Comparison of ENCODE assay signal across 8 cellular contexts in genomic region chr12:125183187-125184067, GRCh38. TPM values are rescaled to one million over a fixed set of nuclear protein-coding genes. Genes with fewer than 3 reads are reported as not detected.
A peak's percentile ranks its signal among the peaks of the same experiment; 100 is the strongest.
DNase-seq lines count a peak whose midpoint lies in the region; ATAC-seq, FAIRE-seq and TF ChIP-seq lines count a peak whose summit lies in the region.

No MANE protein-coding gene starts in this region.

- H3K4me1 ChIP-seq in HUES64 (ENCODE audit: insufficient read depth, low read length) (peaks cover 30% of the 10 kb centered on the region), thyroid gland (peaks cover 10 to 20% of the 10 kb centered on the region in 2 donors)

- intact Hi-C loops in activated T-helper 2 cell treated with anti-CD3 and anti-CD28 coated beads, Interferon-gamma antibody, Interleukin-2, Interleukin-4, amounts not matched to agents 10 μg/mL and 5 μg/mL and 100 μg/mL, durations not matched to agents 14 hours and 24 hours and 36 hours (cut with micrococcal nuclease) = loop anchor here (1.0 to 5.0 kb wide), 2 partner anchors 149 to 220 kb away; no protein-coding TSS in a partner anchor
- intact Hi-C loops in thyroid gland (cut with DNase I) = no loop called here

- H3K27me3 Mint-ChIP-seq in activated T-helper 2 cell treated with anti-CD3 and anti-CD28 coated beads, Interferon-gamma antibody, Interleukin-2, Interleukin-4, amounts not matched to agents 10 μg/mL and 5 μg/mL and 100 μg/mL, durations not matched to agents 14 hours and 24 hours and 36 hours (ENCODE audit: low read depth) = peaks cover 48% of the 10 kb centered on the region
- H3K27me3 Mint-ChIP-seq in osteocyte (ENCODE audit: unreplicated experiment) = peaks cover 37% of the 10 kb centered on the region

- H3K4me3 ChIP-seq in HUES64 (ENCODE audit: low read length) = peak overlapping the region; percentile 41
- no peak overlapping the region for H3K4me3 ChIP-seq in thyroid gland (replicated peaks in 1 of 3)

- no peaks in the 10 kb centered on the region for H3K36me3 Mint-ChIP-seq in activated T-helper 2 cell treated with anti-CD3 and anti-CD28 coated beads, Interferon-gamma antibody, Interleukin-2, Interleukin-4, amounts not matched to agents 10 μg/mL and 5 μg/mL and 100 μg/mL, durations not matched to agents 14 hours and 24 hours and 36 hours (ENCODE audit: low read depth)
- no peaks in the 10 kb centered on the region for H3K36me3 Mint-ChIP-seq in osteocyte (ENCODE audit: unreplicated experiment)

- H3K27me3 ChIP-seq in HUES64 (ENCODE audit: insufficient read depth, low read length) = peaks cover 34% of the 10 kb centered on the region
- H3K27me3 ChIP-seq in thyroid gland = no peaks in the 10 kb centered on the region

- no peak overlapping the region for H3K27ac Mint-ChIP-seq in activated T-helper 2 cell treated with anti-CD3 and anti-CD28 coated beads, Interferon-gamma antibody, Interleukin-2, Interleukin-4, amounts not matched to agents 10 μg/mL and 5 μg/mL and 100 μg/mL, durations not matched to agents 14 hours and 24 hours and 36 hours
- no peak overlapping the region for H3K27ac Mint-ChIP-seq in osteocyte (ENCODE audit: unreplicated experiment)

- H3K9ac ChIP-seq in HUES64 (ENCODE audit: low read depth, low read length) = peak overlapping the region; percentile 16; the same call in 1 of the 2 replicates

- TF ChIP-seq POLR2A in thyroid gland (IDR thresholded peaks at IDR 0.05) = no peak

- no peak overlapping the region for H3K4me3 Mint-ChIP-seq in activated T-helper 2 cell treated with anti-CD3 and anti-CD28 coated beads, Interferon-gamma antibody, Interleukin-2, Interleukin-4, amounts not matched to agents 10 μg/mL and 5 μg/mL and 100 μg/mL, durations not matched to agents 14 hours and 24 hours and 36 hours (ENCODE audit: low read depth)
- H3K4me3 Mint-ChIP-seq in osteocyte (ENCODE audit: unreplicated experiment) = peak overlapping the region; percentile 12

- peak; percentile 77 for ATAC-seq in GM21390 (IDR thresholded peaks at IDR 0.05; ENCODE audit: unreplicated experiment)

- WGBS in HUES64 = 2% methylated on average over 19 of the region's 27 CpGs
- 6 to 12% methylated on average over 10 to 25 of the region's 27 CpGs for WGBS in thyroid gland, 2 donors

- DNase-seq in DMS153 treated with DMSO at 0.1 percent for 48 hours (lab: John Stamatoyannopoulos, UW; ENCODE audit: unreplicated experiment) (peak; percentile 27), RCC 7860 (ENCODE audit: low spot score) (peak; percentile 29), frontal cortex (ENCODE audit: low spot score in 2 of 2) (peak; percentile 78 to 82), osteocyte (ENCODE audit: extremely low spot score, unreplicated experiment) (peak; percentile 93), thyroid gland (peak; percentile 75)
- DNase-seq in activated T-helper 2 cell treated with anti-CD3 and anti-CD28 coated beads, Interferon-gamma antibody, Interleukin-2, Interleukin-4, amounts not matched to agents 10 μg/mL and 5 μg/mL and 100 μg/mL, durations not matched to agents 14 hours and 24 hours and 36 hours (ENCODE audit: low spot score) = peak; percentile 72

- TF ChIP-seq CTCF in osteocyte (IDR thresholded peaks at IDR 0.05) (peak; percentile 97), thyroid gland (IDR thresholded peaks at IDR 0.05) (peak; percentile 93 to 99 (median 98))

- no peak overlapping the region for H3K27ac ChIP-seq in HUES64 (ENCODE audit: low read depth, low read length)
- no peak overlapping the region for H3K27ac ChIP-seq in thyroid gland

- H3K9me3 ChIP-seq in HUES64 (ENCODE audit: insufficient read depth, low read depth, low read length) = peaks cover 3% of the 10 kb centered on the region; the same call in 1 of the 2 replicates
- H3K9me3 ChIP-seq in thyroid gland = no peaks in the 10 kb centered on the region

- no peak for FAIRE-seq in RCC 7860 (lab: Jason Lieb, UNC)
- FAIRE-seq in frontal cortex (lab: Jason Lieb, UNC) = no peak

- no peaks in the 10 kb centered on the region for H3K36me3 ChIP-seq in HUES64 (ENCODE audit: insufficient read depth, low read length)
- no peaks in the 10 kb centered on the region for H3K36me3 ChIP-seq in thyroid gland

- H3K9me3 Mint-ChIP-seq in activated T-helper 2 cell treated with anti-CD3 and anti-CD28 coated beads, Interferon-gamma antibody, Interleukin-2, Interleukin-4, amounts not matched to agents 10 μg/mL and 5 μg/mL and 100 μg/mL, durations not matched to agents 14 hours and 24 hours and 36 hours = no peaks in the 10 kb centered on the region
- no peaks in the 10 kb centered on the region for H3K9me3 Mint-ChIP-seq in osteocyte (ENCODE audit: unreplicated experiment)

- H3K4me1 Mint-ChIP-seq in activated T-helper 2 cell treated with anti-CD3 and anti-CD28 coated beads, Interferon-gamma antibody, Interleukin-2, Interleukin-4, amounts not matched to agents 10 μg/mL and 5 μg/mL and 100 μg/mL, durations not matched to agents 14 hours and 24 hours and 36 hours (ENCODE audit: low read depth) = peaks cover 3% of the 10 kb centered on the region
- H3K4me1 Mint-ChIP-seq in osteocyte (ENCODE audit: unreplicated experiment) = peaks cover 18% of the 10 kb centered on the region

RNA-seq across cellular contexts. Expression of gene TMEM132B, which starts 2.8 kb away (rescaled TPM):
- 26.2 TPM for polyA plus RNA-seq in HUES64 (2013, experiment 1 of 2)
- polyA plus RNA-seq in HUES64 (2013, experiment 2 of 2) = 26.8 TPM
- total RNA-seq in activated T-helper 2 cell treated with anti-CD3 and anti-CD28 coated beads, Interferon-gamma antibody, Interleukin-2, Interleukin-4, amounts not matched to agents 10 μg/mL and 5 μg/mL and 100 μg/mL, durations not matched to agents 14 hours and 24 hours and 36 hours = not detected in 2 replicates
- total RNA-seq in frontal cortex (44.8 TPM), osteocyte (0.35 and 0.42 TPM in 2 replicates), thyroid gland (10 to 100 TPM in 1 of 4 donors, 1 to 10 TPM in 3; 4.4 to 10.1 (median 6.8) TPM)

Comparison
In these comparisons a context has a peak if more than half of its experiments do, and no peak if none do; other contexts are left out.
1. DNase-seq: peak in every context shown above with its lines; median percentile 93 in osteocyte; 80 in frontal cortex; 75 in thyroid gland; 72 in activated T-helper 2 cell treated with anti-CD3 and anti-CD28 coated beads, Interferon-gamma antibody, Interleukin-2, Interleukin-4, amounts not matched to agents 10 μg/mL and 5 μg/mL and 100 μg/mL, durations not matched to agents 14 hours and 24 hours and 36 hours; 29 in RCC 7860; 27 in DMS153 treated with DMSO at 0.1 percent for 48 hours.